Comparison of ENCODE assay signal across 8 cellular contexts in the genomic region with DNA sequence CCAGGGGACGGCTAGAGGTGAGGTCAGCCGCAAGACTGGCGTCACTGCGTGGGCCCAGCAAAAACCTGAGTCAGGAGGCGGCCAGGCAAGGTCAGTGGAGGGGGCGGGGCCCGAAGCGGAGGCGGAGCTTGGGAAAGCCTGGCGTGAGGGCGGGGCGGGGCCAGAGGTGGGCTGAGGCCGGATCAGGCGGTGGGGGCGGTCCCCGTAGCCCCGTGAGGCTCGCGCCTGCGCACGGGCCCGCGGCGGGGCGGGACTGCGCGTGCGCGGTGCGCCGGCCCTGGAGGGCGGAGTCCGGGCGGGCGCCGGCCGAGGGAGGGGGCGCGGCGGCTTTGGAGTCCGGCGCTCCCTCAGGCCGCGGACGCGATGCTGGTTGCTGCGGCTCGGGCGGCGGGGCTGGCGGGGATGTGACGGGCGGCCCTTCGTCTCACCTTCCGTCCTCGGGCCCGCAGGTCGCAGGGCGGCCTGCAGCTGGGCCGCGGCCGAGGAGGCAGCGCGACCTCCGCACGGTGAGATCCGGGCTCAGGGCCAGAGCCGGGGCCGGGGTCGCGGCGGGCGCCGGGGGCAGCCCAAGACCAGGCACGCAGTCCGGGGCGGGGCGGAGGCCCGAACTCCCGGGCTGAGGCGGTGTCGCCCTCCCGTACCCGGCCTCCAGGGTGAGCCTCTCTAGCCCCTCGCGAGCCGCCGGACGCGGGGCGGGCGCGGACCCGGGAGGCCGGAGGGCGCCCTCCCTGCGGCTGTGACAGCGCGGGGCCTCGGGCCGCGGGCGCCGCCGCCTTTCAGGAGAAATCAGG. TPM values are rescaled to one million over a fixed set of nuclear protein-coding genes. Genes with fewer than 3 reads are reported as not detected.
DNase-seq lines count a peak whose midpoint lies in the region; ATAC-seq and TF ChIP-seq lines count a peak whose summit lies in the region.

A gene with protein sequence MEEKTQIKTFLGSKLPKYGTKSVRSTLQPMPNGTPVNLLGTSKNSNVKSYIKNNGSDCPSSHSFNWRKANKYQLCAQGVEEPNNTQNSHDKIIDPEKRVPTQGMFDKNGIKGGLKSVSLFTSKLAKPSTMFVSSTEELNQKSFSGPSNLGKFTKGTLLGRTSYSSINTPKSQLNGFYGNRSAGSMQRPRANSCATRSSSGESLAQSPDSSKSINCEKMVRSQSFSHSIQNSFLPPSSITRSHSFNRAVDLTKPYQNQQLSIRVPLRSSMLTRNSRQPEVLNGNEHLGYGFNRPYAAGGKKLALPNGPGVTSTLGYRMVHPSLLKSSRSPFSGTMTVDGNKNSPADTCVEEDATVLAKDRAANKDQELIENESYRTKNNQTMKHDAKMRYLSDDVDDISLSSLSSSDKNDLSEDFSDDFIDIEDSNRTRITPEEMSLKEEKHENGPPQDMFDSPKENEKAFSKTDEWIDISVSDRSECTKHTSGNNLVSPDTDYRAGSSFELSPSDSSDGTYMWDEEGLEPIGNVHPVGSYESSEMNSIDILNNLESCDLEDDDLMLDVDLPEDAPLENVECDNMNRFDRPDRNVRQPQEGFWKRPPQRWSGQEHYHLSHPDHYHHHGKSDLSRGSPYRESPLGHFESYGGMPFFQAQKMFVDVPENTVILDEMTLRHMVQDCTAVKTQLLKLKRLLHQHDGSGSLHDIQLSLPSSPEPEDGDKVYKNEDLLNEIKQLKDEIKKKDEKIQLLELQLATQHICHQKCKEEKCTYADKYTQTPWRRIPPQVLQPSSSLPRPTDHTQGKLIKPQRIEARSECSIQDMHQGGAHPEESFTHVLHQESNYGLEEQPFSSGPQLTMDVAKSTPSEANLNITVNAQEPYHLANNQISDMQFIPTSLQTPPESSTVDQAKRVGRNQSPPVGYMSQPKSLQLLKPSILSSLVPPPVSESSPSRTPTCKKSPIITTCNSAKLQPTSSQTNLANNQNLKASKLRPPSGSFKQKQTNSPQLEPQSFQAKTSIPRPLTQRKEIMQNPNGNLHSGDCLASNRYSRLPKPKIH (plus strand): TSS at position 287 of the 791 bp plus-strand sequence. CDS start 42,464 bp downstream, outside the sequence.

- H3K4me3 Mint-ChIP-seq in neural crest cell, result peak within 1 kb of the TSS; percentile 97

- peak; percentile 69 for ATAC-seq in GM21737 (IDR thresholded peaks at IDR 0.05; ENCODE audit: unreplicated experiment)

- peak within 1 kb of the TSS; percentile 81 for H3K4me2 ChIP-seq in KMS-11

- no peaks in the 10 kb centered on the region for H3K9me3 Mint-ChIP-seq in neural crest cell

- no peaks in the 10 kb centered on the region for H3K27me3 Mint-ChIP-seq in neural crest cell (ENCODE audit: low read depth)

- TF ChIP-seq EP300 in stomach (IDR thresholded peaks at IDR 0.05), result no peak

- H3K36me3 ChIP-seq in KMS-11 (ENCODE audit: insufficient read depth) (no peaks in the 10 kb centered on the region), stomach (no peaks in the 10 kb centered on the region)

- no peak for TF ChIP-seq POLR2A in stomach (IDR thresholded peaks at IDR 0.05)

- H3K27me3 ChIP-seq in KMS-11 (ENCODE audit: insufficient read depth, low read depth), result no peaks in the 10 kb centered on the region
- H3K27me3 ChIP-seq in stomach, result no peaks in the 10 kb centered on the region

- H3K4me3 ChIP-seq in KMS-11 (IDR thresholded peaks at IDR 0.05; ENCODE audit: insufficient read depth, low read depth, low read length) (no peak within 1 kb of the TSS), stomach (peak within 1 kb of the TSS; percentile 81 to 99 (median 88))

- 1 to 2% (median 1%) methylated on average over 19 to 102 of the region's 105 CpGs for WGBS in stomach, 5 donors

- peaks cover 37% of the 10 kb centered on the region for H3K79me2 ChIP-seq in KMS-11 (ENCODE audit: insufficient read depth, low read depth)

- peak within 1 kb of the TSS; percentile 86 for H3K27ac ChIP-seq in KMS-11
- peak within 1 kb of the TSS; percentile 94 to 99 (median 98) for H3K27ac ChIP-seq in stomach

- H3K27ac Mint-ChIP-seq in neural crest cell (ENCODE audit: unreplicated experiment), result peak within 1 kb of the TSS; percentile 98

- no peaks in the 10 kb centered on the region for H3K9me3 ChIP-seq in stomach

- H3K4me1 ChIP-seq in KMS-11 (ENCODE audit: low read depth, poor library complexity, severe bottlenecking), result peaks cover 40% of the 10 kb centered on the region
- H3K4me1 ChIP-seq in stomach, result peaks cover 17 to 43% (median 33%) of the 10 kb centered on the region in 4 donors

- DNase-seq in ELF-1 (ENCODE audit: low read depth, low spot score) (peak; percentile 93), SHP77 (lab: John Stamatoyannopoulos, UW) (peak; percentile 68 to 86), activated gamma-delta T cell (lab: John Stamatoyannopoulos, UW) (peak; percentile 86), fibroblast of the conjunctiva (ENCODE audit: low read depth) (peak; percentile 89), neural crest cell (ENCODE audit: low read depth, low spot score) (peak; percentile 99), stomach (peak; percentile 99)

- H2AFZ ChIP-seq in KMS-11 (ENCODE audit: low read depth), result peak within 1 kb of the TSS; percentile 66

- H3K36me3 Mint-ChIP-seq in neural crest cell (ENCODE audit: low read depth), result no peaks in the 10 kb centered on the region

- H3K4me1 Mint-ChIP-seq in neural crest cell, result peaks cover 35% of the 10 kb centered on the region

- intact Hi-C loops in stomach (cut with DNase I; ENCODE audit: low total_unique reads), result no loop called here

- H3K9ac ChIP-seq in KMS-11, result peak within 1 kb of the TSS; percentile 48

- peaks cover 4% of the 10 kb centered on the region; the same call in 1 of the 2 replicates for H4K20me1 ChIP-seq in KMS-11 (ENCODE audit: insufficient read depth)

- TF ChIP-seq CTCF in KMS-11 (conservative IDR thresholded peaks at IDR 0.05; ENCODE audit: low read depth, low read length) (no peak), neural crest cell (conservative IDR thresholded peaks at IDR 0.05) (peak; percentile 35), stomach (IDR thresholded peaks at IDR 0.05) (no peak)

RNA-seq across cellular contexts. Expression of the gene that starts here (rescaled TPM):
- 37.5 and 47.4 TPM in 2 replicates for total RNA-seq in neural crest cell
- total RNA-seq in stomach, result 10 to 100 TPM in 4 of 5 donors, 1 to 10 TPM in 1; 7.0 to 87.9 (median 46.3) TPM
- 10 to 100 TPM in 2 of 3 donors, 1 to 10 TPM in 1; 8.7 to 20.9 (median 10.1) TPM for polyA plus RNA-seq in stomach
